In genomic region chr4:93416337-93417102, GRCh38 we compare ENCODE assay signal across 1 cellular context.
TF ChIP-seq lines count a peak whose summit lies in the region.

No MANE protein-coding gene starts in this region.

TF ChIP-seq in SK-N-SH, 30 proteins besides CTCF, POLR2A, EP300 and RAD21 (continued from another document):
- TF ChIP-seq POLR2AphosphoS5 (IDR thresholded peaks at IDR 0.05; ENCODE audit: low read depth, low read length) (0 out of 2 replicates have a peak, but pooled peaks have one; percentile 37), FOSL2 (IDR thresholded peaks at IDR 0.05; ENCODE audit: borderline replicate concordance, low read depth) (peak; percentile 47; the same call in 1 of the 2 replicates), EZH2phosphoT487 (IDR thresholded peaks at IDR 0.05; ENCODE audit: borderline replicate concordance, low read depth) (no peak), TEAD4 (IDR thresholded peaks at IDR 0.05; ENCODE audit: borderline replicate concordance, insufficient read depth) (0 out of 2 replicates have a peak, but pooled peaks have one; percentile 25), RXRA (IDR thresholded peaks at IDR 0.05; ENCODE audit: borderline replicate concordance, low read depth) (no peak), YY1 (IDR thresholded peaks at IDR 0.05; ENCODE audit: low read depth) (no peak), MXI1 (IDR thresholded peaks at IDR 0.05; ENCODE audit: low read depth, low read length) (no peak), SIN3A (IDR thresholded peaks at IDR 0.05; ENCODE audit: borderline replicate concordance, low read depth, low read length) (no peak)
- TF ChIP-seq, protein P1, sequence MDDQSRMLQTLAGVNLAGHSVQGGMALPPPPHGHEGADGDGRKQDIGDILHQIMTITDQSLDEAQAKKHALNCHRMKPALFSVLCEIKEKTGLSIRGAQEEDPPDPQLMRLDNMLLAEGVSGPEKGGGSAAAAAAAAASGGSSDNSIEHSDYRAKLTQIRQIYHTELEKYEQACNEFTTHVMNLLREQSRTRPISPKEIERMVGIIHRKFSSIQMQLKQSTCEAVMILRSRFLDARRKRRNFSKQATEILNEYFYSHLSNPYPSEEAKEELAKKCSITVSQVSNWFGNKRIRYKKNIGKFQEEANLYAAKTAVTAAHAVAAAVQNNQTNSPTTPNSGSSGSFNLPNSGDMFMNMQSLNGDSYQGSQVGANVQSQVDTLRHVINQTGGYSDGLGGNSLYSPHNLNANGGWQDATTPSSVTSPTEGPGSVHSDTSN (IDR thresholded peaks at IDR 0.05): peak; percentile 51
